ENCODE assay signal across 17 cellular contexts in genomic region chr15:41377978-41378377, GRCh38. TPM values are rescaled to one million over a fixed set of nuclear protein-coding genes. Genes with fewer than 3 reads are reported as not detected.
"Had no signal": no experiment of that assay in that cellular context is flagged by ENCODE, and none has a peak within 500 bp of the region (broad histone marks: within the 10 kb centered on the region; RNA-seq: fewer than 3 reads in every experiment).

No MANE protein-coding gene starts in this region.

- FAIRE-seq: TTC549 had no signal

- H3K9me3 Mint-ChIP-seq: activated B cell treated with CpG ODN at 0.5 μM for 24 hours; activated T-cell treated with anti-CD3 and anti-CD28 coated beads, Interleukin-2, amount 50 U/mL, for 72 hours; naive B cell had no signal

- ATAC-seq: activated T-cell treated with anti-CD3 and anti-CD28 coated beads, Interleukin-2, amount 50 U/mL, for 72 hours; left ventricle myocardium superior; mucosa of descending colon; sciatic nerve had no signal

- H3K27me3 Mint-ChIP-seq: activated B cell treated with CpG ODN at 0.5 μM for 24 hours; activated naive CD8-positive, alpha-beta T cell; naive B cell had no signal

- H3K27ac Mint-ChIP-seq: activated B cell treated with CpG ODN at 0.5 μM for 24 hours; activated naive CD8-positive, alpha-beta T cell; activated T-cell treated with anti-CD3 and anti-CD28 coated beads, Interleukin-2, amount 50 U/mL, for 72 hours; naive B cell had no signal

- H3K4me1 Mint-ChIP-seq: activated B cell treated with CpG ODN at 0.5 μM for 24 hours, naive B cell had no signal

- H3K36me3 Mint-ChIP-seq: activated naive CD8-positive, alpha-beta T cell had no signal

- H3K27ac ChIP-seq: thyroid gland had no signal

- H3K4me3 Mint-ChIP-seq: activated B cell treated with CpG ODN at 0.5 μM for 24 hours; activated naive CD8-positive, alpha-beta T cell; activated T-cell treated with anti-CD3 and anti-CD28 coated beads, Interleukin-2, amount 50 U/mL, for 72 hours; naive B cell had no signal

- DNase-seq: activated B cell treated with CpG ODN at 0.5 μM for 24 hours; activated CD4-positive, alpha-beta T cell treated with anti-CD3 and anti-CD28 coated beads for 48 hours; activated gamma-delta T cell; activated T-cell treated with anti-CD3 and anti-CD28 coated beads, Interleukin-2, amount 50 U/mL, for 72 hours; amniotic stem cell; foreskin melanocyte; left ventricle myocardium superior; mesenchymal stem cell; mucosa of descending colon; naive B cell; stimulated activated CD4-positive, alpha-beta T cell treated with anti-CD3 and anti-CD28 coated beads, Interleukin-4, amount 100 ng/mL, for 1 hour; SW 1271; thyroid gland had no signal

RNA-seq across cellular contexts. Expression of gene OIP5, which starts 45.6 kb away (rescaled TPM):
- total RNA-seq: cardiac septum, left ventricle myocardium superior had no signal
